Comparison of ENCODE assay signal across 8 cellular contexts in the genomic region with DNA sequence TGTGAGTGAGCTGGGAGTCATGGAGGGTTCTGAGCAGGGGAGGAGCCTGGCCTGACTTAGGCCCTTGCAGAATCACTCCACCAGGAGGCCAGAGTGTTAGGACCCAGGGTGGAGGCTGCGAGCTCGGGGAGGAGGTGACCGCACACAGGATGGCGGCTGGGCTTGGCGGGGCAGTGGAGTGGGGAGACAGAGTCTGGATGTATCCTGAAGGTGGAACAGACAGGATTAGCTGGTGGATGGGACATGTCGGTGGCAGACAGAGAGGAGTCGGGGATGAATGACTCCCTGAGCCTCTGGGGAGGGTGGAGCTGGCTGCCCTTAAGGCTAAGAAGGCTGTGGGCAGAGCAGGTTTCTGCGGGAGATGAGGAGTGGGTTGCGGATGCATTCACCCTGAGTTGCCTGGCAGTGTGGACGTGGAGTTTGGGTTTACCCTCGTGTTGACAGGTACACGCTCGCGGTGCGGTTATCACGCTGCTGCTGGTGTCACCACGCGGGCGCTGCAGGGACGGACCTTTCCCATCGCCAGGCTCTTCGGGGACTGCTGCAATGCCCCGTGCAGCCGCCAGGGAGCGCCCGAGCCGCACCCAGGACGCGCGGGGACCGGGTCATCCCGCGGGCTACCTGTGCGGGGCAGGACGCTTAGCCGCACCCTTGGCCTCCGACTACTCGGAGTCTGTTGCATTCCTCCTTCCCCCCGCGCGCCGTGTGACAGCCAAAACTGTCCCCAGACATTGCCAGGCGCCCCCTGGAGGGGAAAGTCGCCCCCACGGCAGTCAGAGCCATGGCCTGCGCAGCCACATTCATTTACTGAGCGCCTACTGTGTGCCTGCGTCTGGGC. TPM values are rescaled to one million over a fixed set of nuclear protein-coding genes. Genes with fewer than 3 reads are reported as not detected.
DNase-seq lines count a peak whose midpoint lies in the region; ATAC-seq and TF ChIP-seq lines count a peak whose summit lies in the region.

No MANE protein-coding gene starts in this region.

- H3K27ac ChIP-seq in BLaER1: no peak overlapping the region
- no peak overlapping the region for H3K27ac ChIP-seq in SK-N-SH (ENCODE audit: low read depth in 2 of 2, low read length in 1 of 2)
- no peak overlapping the region for H3K27ac ChIP-seq in vagina

- H3K4me2 ChIP-seq in BLaER1 (peak overlapping the region; percentile 77), SK-N-SH (peak overlapping the region; percentile 72)

- H3K27me3 ChIP-seq in BLaER1: peaks cover 4% of the 10 kb centered on the region; the same call in 1 of the 2 replicates
- H3K27me3 ChIP-seq in SK-N-SH (ENCODE audit: insufficient read depth): 0 out of 2 replicates have a peak, but pooled peaks cover 5% of the 10 kb centered on the region
- no peaks in the 10 kb centered on the region for H3K27me3 ChIP-seq in vagina

- no peak for TF ChIP-seq POLR2A in vagina (IDR thresholded peaks at IDR 0.05)

- WGBS in SK-N-SH (ENCODE audit: low lambda C conversion rate): 29% methylated on average over 18 of the region's 48 CpGs

- CTCF ChIA-PET in SK-N-SH (lab: Yijun Ruan, JAX): interaction anchor here (0.6 to 18.3 kb wide), 65 partner anchors 8 to 474 kb away, joined by 3 to 556 read pairs (median 4); partner anchors contain the start of genes B4GALT5 and SLC9A8
- CTCF ChIA-PET in activated naive CD4-positive, alpha-beta T cell treated with anti-CD3 and anti-CD28 coated beads, Interleukin-2, amount 10 ng/mL, durations not matched to agents 7 days and 5 days (lab: Charles Lee): interaction anchor here (0.6 to 16.8 kb wide), 24 partner anchors 13 to 461 kb away, joined by 3 to 532 read pairs (median 4); partner anchors contain the start of gene SPATA2

- H3K36me3 ChIP-seq in BLaER1 (no peaks in the 10 kb centered on the region), SK-N-SH (replicated peaks in 1 of 2; ENCODE audit: control insufficient read depth in 1 of 2, insufficient read depth in 2 of 2, low read length in 1 of 2) (no peaks in the 10 kb centered on the region), vagina (no peaks in the 10 kb centered on the region)

- peaks cover 26% of the 10 kb centered on the region for H3K4me1 Mint-ChIP-seq in activated naive CD4-positive, alpha-beta T cell treated with anti-CD3 and anti-CD28 coated beads, Interleukin-2, amount 10 ng/mL, durations not matched to agents 7 days and 5 days

- no peaks in the 10 kb centered on the region for H3K79me2 ChIP-seq in SK-N-SH (ENCODE audit: insufficient read depth)

- H3F3A ChIP-seq in SK-N-SH (replicated peaks; ENCODE audit: insufficient read depth): no peaks in the 10 kb centered on the region

- peak; percentile 93 for TF ChIP-seq RAD21 in SK-N-SH (IDR thresholded peaks at IDR 0.05; ENCODE audit: low read length)

- ATAC-seq in GM19395 (IDR thresholded peaks at IDR 0.05; ENCODE audit: unreplicated experiment): peak; percentile 52

- no peaks in the 10 kb centered on the region for H3K9me2 ChIP-seq in SK-N-SH

- H3K27me3 Mint-ChIP-seq in activated naive CD4-positive, alpha-beta T cell treated with anti-CD3 and anti-CD28 coated beads, Interleukin-2, amount 10 ng/mL, durations not matched to agents 7 days and 5 days: peaks cover 22% of the 10 kb centered on the region

- H4K20me1 ChIP-seq in BLaER1 (no peaks in the 10 kb centered on the region), SK-N-SH (ENCODE audit: insufficient read depth) (no peaks in the 10 kb centered on the region; the same call in 1 of the 2 replicates)

- no peak for TF ChIP-seq EP300 in SK-N-SH (IDR thresholded peaks at IDR 0.05; ENCODE audit: borderline replicate concordance in 1 of 2, low read depth in 1 of 2, low read length in 1 of 2)

- peak overlapping the region; percentile 60 for H3K27ac Mint-ChIP-seq in activated naive CD4-positive, alpha-beta T cell treated with anti-CD3 and anti-CD28 coated beads, Interleukin-2, amount 10 ng/mL, durations not matched to agents 7 days and 5 days

- H2AFZ ChIP-seq in SK-N-SH (ENCODE audit: low read depth): peak overlapping the region; percentile 79; the same call in 1 of the 2 replicates

- peak; percentile 99 for TF ChIP-seq CTCF in LNCAP (IDR thresholded peaks at IDR 0.05)
- peak; percentile 92 for TF ChIP-seq CTCF in SK-N-SH (IDR thresholded peaks at IDR 0.05)
- TF ChIP-seq CTCF in vagina (IDR thresholded peaks at IDR 0.05): peak; percentile 97 to 100 (median 99)

- H3K36me3 Mint-ChIP-seq in activated naive CD4-positive, alpha-beta T cell treated with anti-CD3 and anti-CD28 coated beads, Interleukin-2, amount 10 ng/mL, durations not matched to agents 7 days and 5 days: peaks cover 8% of the 10 kb centered on the region

- no peaks in the 10 kb centered on the region for H3K9me3 Mint-ChIP-seq in activated naive CD4-positive, alpha-beta T cell treated with anti-CD3 and anti-CD28 coated beads, Interleukin-2, amount 10 ng/mL, durations not matched to agents 7 days and 5 days

- H3K4me3 Mint-ChIP-seq in activated naive CD4-positive, alpha-beta T cell treated with anti-CD3 and anti-CD28 coated beads, Interleukin-2, amount 10 ng/mL, durations not matched to agents 7 days and 5 days: peak overlapping the region; percentile 16

- peaks cover 42% of the 10 kb centered on the region for H3K4me1 ChIP-seq in BLaER1
- H3K4me1 ChIP-seq in SK-N-SH (ENCODE audit: control insufficient read depth in 1 of 2, insufficient read depth in 2 of 2, low read depth in 1 of 2, low read length in 1 of 2): peaks cover 0 to 11% of the 10 kb centered on the region in 2 experiments; a peak in 1 of 4 replicates
- H3K4me1 ChIP-seq in vagina: peaks cover 10% of the 10 kb centered on the region

- H3K9me3 ChIP-seq in BLaER1: no peaks in the 10 kb centered on the region
- H3K9me3 ChIP-seq in SK-N-SH: no peaks in the 10 kb centered on the region
- no peaks in the 10 kb centered on the region for H3K9me3 ChIP-seq in vagina

- intact Hi-C loops in cardiac septum (cut with DNase I): loop anchor here (2.0 to 5.0 kb wide), 4 partner anchors 211 to 316 kb away; no protein-coding TSS in a partner anchor
- intact Hi-C loops in posterior vena cava (cut with DNase I): loop anchor here (2.0 to 10.0 kb wide), 5 partner anchors 234 to 801 kb away; no protein-coding TSS in a partner anchor
- intact Hi-C loops in vagina (cut with DNase I): loop anchor here (5.0 kb wide), 2 partner anchors 101 to 236 kb away; partner anchors contain the start of gene B4GALT5

- peak overlapping the region; percentile 18 for H3K4me3 ChIP-seq in BLaER1
- H3K4me3 ChIP-seq in SK-N-SH (ENCODE audit: low read depth in 2 of 2, low read length in 1 of 2): peak overlapping the region; percentile 19 to 61; a peak in 3 of 4 replicates
- peak overlapping the region in 1 of 2 donors; percentile 6 for H3K4me3 ChIP-seq in vagina

- POLR2A ChIA-PET in SK-N-SH (lab: Yijun Ruan, JAX): interaction anchor here (1.4 kb wide), 1 partner anchor 68 kb away, joined by 4 read pairs; no protein-coding TSS in a partner anchor

- H3K9ac ChIP-seq in BLaER1: no peak overlapping the region
- H3K9ac ChIP-seq in SK-N-SH: no peak overlapping the region

- peak; percentile 91 for DNase-seq in SK-N-SH
- DNase-seq in activated naive CD4-positive, alpha-beta T cell treated with anti-CD3 and anti-CD28 coated beads, Interleukin-2, amount 10 ng/mL, durations not matched to agents 7 days and 5 days: peak; percentile 82
- DNase-seq in cardiac septum (ENCODE audit: low spot score): peak; percentile 92
- peak; percentile 93 for DNase-seq in posterior vena cava (ENCODE audit: low spot score)
- DNase-seq in vagina (ENCODE audit: extremely low spot score in 2 of 2): no peak

TF ChIP-seq in SK-N-SH, 30 proteins besides CTCF, POLR2A, EP300 and RAD21:
- TF ChIP-seq SMC3 (IDR thresholded peaks at IDR 0.05; ENCODE audit: low read depth, low read length) (peak; percentile 99), MAX (IDR thresholded peaks at IDR 0.05; ENCODE audit: low read depth) (peak; percentile 48; the same call in 1 of the 2 replicates), JUND (IDR thresholded peaks at IDR 0.05) (no peak), FOSL2 (IDR thresholded peaks at IDR 0.05; ENCODE audit: borderline replicate concordance, low read depth) (no peak), EZH2phosphoT487 (IDR thresholded peaks at IDR 0.05; ENCODE audit: borderline replicate concordance, low read depth) (no peak), MXI1 (IDR thresholded peaks at IDR 0.05; ENCODE audit: low read depth, low read length) (peak; percentile 75)

RNA-seq across cellular contexts. Expression of gene PTGIS, which starts 43.0 kb away (rescaled TPM):
- polyA plus RNA-seq in SK-N-SH (2012; rRNA removed): 0.67 and 1.0 TPM in 2 replicates
- polyA plus RNA-seq in SK-N-SH (2012; cell fraction: cytosol; rRNA removed): 0.45 and 0.52 TPM in 2 replicates
- 0.49 and 0.54 TPM in 2 replicates for polyA plus RNA-seq in SK-N-SH (2012; cell fraction: nucleus; rRNA removed)
- total RNA-seq in cardiac septum (37.6 TPM), posterior vena cava (100 to 1,000 TPM; 359 to 447 TPM), vagina (51.1 TPM)

Comparison
In these comparisons a context has a peak if more than half of its experiments do, and no peak if none do; other contexts are left out.
1. DNase-seq: peak in SK-N-SH (single experiment), activated naive CD4-positive, alpha-beta T cell treated with anti-CD3 and anti-CD28 coated beads, Interleukin-2, amount 10 ng/mL, durations not matched to agents 7 days and 5 days (single experiment), cardiac septum (single experiment) and posterior vena cava (single experiment); none in vagina (0 of 2).
2. Peak in every context shown above with its lines, with median percentiles within 50 percentile points of each other: CTCF ChIP-seq.